In the genomic region with DNA sequence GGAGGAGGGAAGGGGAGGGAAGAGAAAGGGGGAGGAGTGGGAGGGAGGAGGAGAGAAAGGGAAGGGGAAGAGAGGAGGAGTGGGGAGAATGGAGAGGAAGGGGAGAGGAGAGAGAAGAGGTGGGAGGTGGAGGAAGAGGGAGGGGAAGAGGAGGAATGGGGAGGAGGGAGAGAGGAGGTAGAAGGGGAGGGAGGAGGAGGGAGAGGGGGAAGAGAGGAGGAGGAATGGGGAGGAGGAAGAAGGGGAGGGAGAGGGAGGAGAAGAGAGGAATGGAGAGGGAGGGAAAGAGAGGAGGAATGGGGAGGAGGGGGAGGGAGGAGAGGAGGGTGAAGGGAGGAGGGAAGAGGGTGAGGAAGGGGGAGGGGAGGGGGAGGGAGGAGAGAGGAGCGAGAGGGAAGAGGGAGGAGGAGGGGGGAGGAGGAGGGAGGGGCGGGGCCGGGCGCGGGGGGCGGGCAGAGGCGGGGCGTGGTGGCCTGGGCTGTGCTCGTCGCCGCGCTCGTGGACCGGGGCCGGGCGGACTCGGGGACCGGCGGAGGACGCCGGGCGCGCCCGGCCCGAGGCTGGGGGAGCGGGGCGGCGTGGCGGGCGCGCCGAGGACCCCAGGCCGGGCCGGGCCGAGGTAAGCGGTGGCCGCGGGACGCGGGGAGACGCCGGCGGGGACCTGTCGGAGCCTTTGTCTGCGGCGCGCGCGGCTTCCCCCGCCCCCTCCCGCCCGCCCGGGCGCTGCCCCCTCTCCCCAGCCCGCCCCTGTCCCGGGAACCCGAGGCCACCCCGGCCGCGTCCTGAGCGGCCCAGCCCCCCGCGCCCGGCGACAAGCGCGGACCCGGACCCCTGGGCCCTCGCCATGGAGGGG, we compare ENCODE assay signal across 8 cellular contexts. TPM values are rescaled to one million over a fixed set of nuclear protein-coding genes. Genes with fewer than 3 reads are reported as not detected.
DNase-seq lines count a peak whose midpoint lies in the region; ATAC-seq and TF ChIP-seq lines count a peak whose summit lies in the region.

A gene with protein sequence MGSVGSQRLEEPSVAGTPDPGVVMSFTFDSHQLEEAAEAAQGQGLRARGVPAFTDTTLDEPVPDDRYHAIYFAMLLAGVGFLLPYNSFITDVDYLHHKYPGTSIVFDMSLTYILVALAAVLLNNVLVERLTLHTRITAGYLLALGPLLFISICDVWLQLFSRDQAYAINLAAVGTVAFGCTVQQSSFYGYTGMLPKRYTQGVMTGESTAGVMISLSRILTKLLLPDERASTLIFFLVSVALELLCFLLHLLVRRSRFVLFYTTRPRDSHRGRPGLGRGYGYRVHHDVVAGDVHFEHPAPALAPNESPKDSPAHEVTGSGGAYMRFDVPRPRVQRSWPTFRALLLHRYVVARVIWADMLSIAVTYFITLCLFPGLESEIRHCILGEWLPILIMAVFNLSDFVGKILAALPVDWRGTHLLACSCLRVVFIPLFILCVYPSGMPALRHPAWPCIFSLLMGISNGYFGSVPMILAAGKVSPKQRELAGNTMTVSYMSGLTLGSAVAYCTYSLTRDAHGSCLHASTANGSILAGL (plus strand): TSS at position 480 of the 853 bp plus-strand sequence. CDS start 4,874 bp downstream, outside the sequence.

- no peaks in the 10 kb centered on the region for H3K4me1 Mint-ChIP-seq in activated T-cell treated with anti-CD3 and anti-CD28 coated beads, Interleukin-2, amount 50 U/mL, for 72 hours (ENCODE audit: low read depth)
- H3K4me1 Mint-ChIP-seq in activated T-helper 1 cell treated with anti-CD3 and anti-CD28 coated beads, Interleukin-12 subunit alpha, Interleukin-12 subunit beta, Interleukin-2, Interleukin-4 antibody, amounts not matched to agents 30 ng/mL and 10 ng/mL and 1 ng/mL, durations not matched to agents 14 hours and 24 hours and 36 hours (ENCODE audit: low read depth), result no peaks in the 10 kb centered on the region

- no peak within 1 kb of the TSS for H3K27ac Mint-ChIP-seq in activated T-cell treated with anti-CD3 and anti-CD28 coated beads, Interleukin-2, amount 50 U/mL, for 72 hours
- no peak within 1 kb of the TSS for H3K27ac Mint-ChIP-seq in activated T-helper 1 cell treated with anti-CD3 and anti-CD28 coated beads, Interleukin-12 subunit alpha, Interleukin-12 subunit beta, Interleukin-2, Interleukin-4 antibody, amounts not matched to agents 30 ng/mL and 10 ng/mL and 1 ng/mL, durations not matched to agents 14 hours and 24 hours and 36 hours

- H3K9me3 ChIP-seq in HEK293 (ENCODE audit: control insufficient read depth, insufficient read depth, low read depth, low read length), result no peaks in the 10 kb centered on the region
- no peaks in the 10 kb centered on the region for H3K9me3 ChIP-seq in right atrium auricular region

- intact Hi-C loops in activated T-helper 1 cell treated with anti-CD3 and anti-CD28 coated beads, Interleukin-12 subunit alpha, Interleukin-12 subunit beta, Interleukin-2, Interleukin-4 antibody, amounts not matched to agents 30 ng/mL and 10 ng/mL and 1 ng/mL, durations not matched to agents 14 hours and 24 hours and 36 hours (cut with micrococcal nuclease), result loop anchor here (2.0 kb wide), 1 partner anchor 14 kb away; no protein-coding TSS in a partner anchor

- H3K27me3 ChIP-seq in BJ (ENCODE audit: control insufficient read depth, insufficient read depth, low read length) (no peaks in the 10 kb centered on the region; the same call in none of the 2 replicates), right atrium auricular region (no peaks in the 10 kb centered on the region)

- no peaks in the 10 kb centered on the region for H3K36me3 ChIP-seq in BJ (ENCODE audit: control insufficient read depth, insufficient read depth, low read length)
- no peaks in the 10 kb centered on the region for H3K36me3 ChIP-seq in HEK293 (ENCODE audit: control insufficient read depth in 2 of 2, insufficient read depth in 1 of 2, low read length in 2 of 2)
- H3K36me3 ChIP-seq in right atrium auricular region, result no peaks in the 10 kb centered on the region

- H3K27me3 Mint-ChIP-seq in activated T-cell treated with anti-CD3 and anti-CD28 coated beads, Interleukin-2, amount 50 U/mL, for 72 hours (ENCODE audit: low read depth), result peaks cover 13% of the 10 kb centered on the region
- H3K27me3 Mint-ChIP-seq in activated T-helper 1 cell treated with anti-CD3 and anti-CD28 coated beads, Interleukin-12 subunit alpha, Interleukin-12 subunit beta, Interleukin-2, Interleukin-4 antibody, amounts not matched to agents 30 ng/mL and 10 ng/mL and 1 ng/mL, durations not matched to agents 14 hours and 24 hours and 36 hours (ENCODE audit: insufficient read depth), result peaks cover 6% of the 10 kb centered on the region

- peak; percentile 79 to 83 for ATAC-seq in activated T-cell treated with anti-CD3 and anti-CD28 coated beads, Interleukin-2, amount 50 U/mL, for 72 hours (replicated peaks in 1 of 2)
- ATAC-seq in GM18519 (IDR thresholded peaks at IDR 0.05; ENCODE audit: low FRiP score, unreplicated experiment), result no peak

- H3K36me3 Mint-ChIP-seq in activated T-cell treated with anti-CD3 and anti-CD28 coated beads, Interleukin-2, amount 50 U/mL, for 72 hours (ENCODE audit: insufficient read depth in 2 of 2), result no peaks in the 10 kb centered on the region
- H3K36me3 Mint-ChIP-seq in activated T-helper 1 cell treated with anti-CD3 and anti-CD28 coated beads, Interleukin-12 subunit alpha, Interleukin-12 subunit beta, Interleukin-2, Interleukin-4 antibody, amounts not matched to agents 30 ng/mL and 10 ng/mL and 1 ng/mL, durations not matched to agents 14 hours and 24 hours and 36 hours (ENCODE audit: low read depth), result no peaks in the 10 kb centered on the region

- H3K4me3 Mint-ChIP-seq in activated T-cell treated with anti-CD3 and anti-CD28 coated beads, Interleukin-2, amount 50 U/mL, for 72 hours, result no peak within 1 kb of the TSS
- H3K4me3 Mint-ChIP-seq in activated T-helper 1 cell treated with anti-CD3 and anti-CD28 coated beads, Interleukin-12 subunit alpha, Interleukin-12 subunit beta, Interleukin-2, Interleukin-4 antibody, amounts not matched to agents 30 ng/mL and 10 ng/mL and 1 ng/mL, durations not matched to agents 14 hours and 24 hours and 36 hours, result no peak within 1 kb of the TSS

- H3K4me3 ChIP-seq in BJ (ENCODE audit: low read depth, low read length), result peak within 1 kb of the TSS; percentile 40
- peak within 1 kb of the TSS; percentile 38 for H3K4me3 ChIP-seq in HEK293 (ENCODE audit: low read depth, low read length)
- peak within 1 kb of the TSS; percentile 48 to 67 for H3K4me3 ChIP-seq in right atrium auricular region
- H3K4me3 ChIP-seq in skeletal muscle cell (ENCODE audit: low read depth, low read length), result peak within 1 kb of the TSS; percentile 45

- no peaks in the 10 kb centered on the region; the same call in 1 of the 2 replicates for H3K4me1 ChIP-seq in HEK293 (ENCODE audit: control insufficient read depth, insufficient read depth, low read length)
- peaks cover 0 to 8% of the 10 kb centered on the region in 2 donors for H3K4me1 ChIP-seq in right atrium auricular region

- POLR2A ChIA-PET in BJ (lab: Charles Lee), result no interaction called here
- POLR2A ChIA-PET in HEK293 (lab: Yijun Ruan, JAX), result no interaction called here

- CTCF ChIA-PET in BJ (lab: Yijun Ruan, JAX) (no interaction called here), HEK293 (lab: Yijun Ruan, JAX) (no interaction called here)

- H3K27ac ChIP-seq in HEK293 (ENCODE audit: extremely low read depth, low read depth, low read length) (no peak within 1 kb of the TSS), right atrium auricular region (no peak within 1 kb of the TSS)

- H3K9me3 Mint-ChIP-seq in activated T-cell treated with anti-CD3 and anti-CD28 coated beads, Interleukin-2, amount 50 U/mL, for 72 hours, result no peaks in the 10 kb centered on the region
- H3K9me3 Mint-ChIP-seq in activated T-helper 1 cell treated with anti-CD3 and anti-CD28 coated beads, Interleukin-12 subunit alpha, Interleukin-12 subunit beta, Interleukin-2, Interleukin-4 antibody, amounts not matched to agents 30 ng/mL and 10 ng/mL and 1 ng/mL, durations not matched to agents 14 hours and 24 hours and 36 hours, result no peaks in the 10 kb centered on the region

- DNase-seq in BJ (ENCODE audit: low read depth), result no peak
- peak; percentile 28 to 39 for DNase-seq in activated T-cell treated with anti-CD3 and anti-CD28 coated beads, Interleukin-2, amount 50 U/mL, for 72 hours
- no peak for DNase-seq in right atrium auricular region (ENCODE audit: low spot score)
- DNase-seq in skeletal muscle cell (ENCODE audit: low read depth), result no peak
- DNase-seq in inferior parietal cortex (ENCODE audit: extremely low spot score), result no peak
- no peak for DNase-seq in activated T-helper 1 cell treated with anti-CD3 and anti-CD28 coated beads, Interleukin-12 subunit alpha, Interleukin-12 subunit beta, Interleukin-2, Interleukin-4 antibody, amounts not matched to agents 30 ng/mL and 10 ng/mL and 1 ng/mL, durations not matched to agents 14 hours and 24 hours and 36 hours (ENCODE audit: low spot score)

- TF ChIP-seq CTCF in BJ (IDR thresholded peaks at IDR 0.05; ENCODE audit: insufficient read depth, low read depth, low read length) (no peak), HEK293 (tag by site-specific recombination; IDR thresholded peaks at IDR 0.05) (no peak), right atrium auricular region (IDR thresholded peaks at IDR 0.05) (no peak)

TF ChIP-seq in HEK293, 187 proteins besides CTCF, POLR2A, EP300 and RAD21 (continues in another document):
- TF ChIP-seq, protein P1, sequence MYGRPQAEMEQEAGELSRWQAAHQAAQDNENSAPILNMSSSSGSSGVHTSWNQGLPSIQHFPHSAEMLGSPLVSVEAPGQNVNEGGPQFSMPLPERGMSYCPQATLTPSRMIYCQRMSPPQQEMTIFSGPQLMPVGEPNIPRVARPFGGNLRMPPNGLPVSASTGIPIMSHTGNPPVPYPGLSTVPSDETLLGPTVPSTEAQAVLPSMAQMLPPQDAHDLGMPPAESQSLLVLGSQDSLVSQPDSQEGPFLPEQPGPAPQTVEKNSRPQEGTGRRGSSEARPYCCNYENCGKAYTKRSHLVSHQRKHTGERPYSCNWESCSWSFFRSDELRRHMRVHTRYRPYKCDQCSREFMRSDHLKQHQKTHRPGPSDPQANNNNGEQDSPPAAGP (tag by site-specific recombination; IDR thresholded peaks at IDR 0.05), result peak; percentile 53; the same call in 1 of the 2 replicates
- TF ChIP-seq EGR2 (tag by site-specific recombination; IDR thresholded peaks at IDR 0.05; ENCODE audit: low read depth) (peak; percentile 89), ZNF529 (tag by site-specific recombination; IDR thresholded peaks at IDR 0.05; ENCODE audit: insufficient replicate concordance) (no peak), PRDM1 (tag by site-specific recombination; IDR thresholded peaks at IDR 0.05) (peak; percentile 26; the same call in 1 of the 2 replicates)

RNA-seq across cellular contexts. Expression of the gene that starts here (rescaled TPM):
- polyA plus RNA-seq in BJ (2011; rRNA removed), result 1.9 and 3.4 TPM in 2 replicates
- 2.2 and 3.7 TPM in 2 replicates for polyA minus RNA-seq in BJ (2011; rRNA and poly(A)+ RNA removed)
- total RNA-seq in activated T-cell treated with anti-CD3 and anti-CD28 coated beads, Interleukin-2, amount 50 U/mL, for 72 hours, result 1 to 10 TPM in 1 of 2 donors, under 1 TPM in 1; 0.48 to 1.3 TPM
- 1 to 10 TPM; 3.7 to 4.3 TPM for total RNA-seq in right atrium auricular region
- total RNA-seq in activated T-helper 1 cell treated with anti-CD3 and anti-CD28 coated beads, Interleukin-12 subunit alpha, Interleukin-12 subunit beta, Interleukin-2, Interleukin-4 antibody, amounts not matched to agents 30 ng/mL and 10 ng/mL and 1 ng/mL, durations not matched to agents 14 hours and 24 hours and 36 hours, result 0.29 and 0.54 TPM in 2 replicates

Comparison
In these comparisons a context has a peak if more than half of its experiments do, and no peak if none do; other contexts are left out.
1. DNase-seq: peak in activated T-cell treated with anti-CD3 and anti-CD28 coated beads, Interleukin-2, amount 50 U/mL, for 72 hours (2 of 2); none in BJ (single experiment), right atrium auricular region (single experiment), skeletal muscle cell (single experiment), inferior parietal cortex (single experiment) and activated T-helper 1 cell treated with anti-CD3 and anti-CD28 coated beads, Interleukin-12 subunit alpha, Interleukin-12 subunit beta, Interleukin-2, Interleukin-4 antibody, amounts not matched to agents 30 ng/mL and 10 ng/mL and 1 ng/mL, durations not matched to agents 14 hours and 24 hours and 36 hours (single experiment).
2. Peak in every context shown above with its lines, with median percentiles within 50 percentile points of each other: H3K4me3 ChIP-seq.